In the genomic region with DNA sequence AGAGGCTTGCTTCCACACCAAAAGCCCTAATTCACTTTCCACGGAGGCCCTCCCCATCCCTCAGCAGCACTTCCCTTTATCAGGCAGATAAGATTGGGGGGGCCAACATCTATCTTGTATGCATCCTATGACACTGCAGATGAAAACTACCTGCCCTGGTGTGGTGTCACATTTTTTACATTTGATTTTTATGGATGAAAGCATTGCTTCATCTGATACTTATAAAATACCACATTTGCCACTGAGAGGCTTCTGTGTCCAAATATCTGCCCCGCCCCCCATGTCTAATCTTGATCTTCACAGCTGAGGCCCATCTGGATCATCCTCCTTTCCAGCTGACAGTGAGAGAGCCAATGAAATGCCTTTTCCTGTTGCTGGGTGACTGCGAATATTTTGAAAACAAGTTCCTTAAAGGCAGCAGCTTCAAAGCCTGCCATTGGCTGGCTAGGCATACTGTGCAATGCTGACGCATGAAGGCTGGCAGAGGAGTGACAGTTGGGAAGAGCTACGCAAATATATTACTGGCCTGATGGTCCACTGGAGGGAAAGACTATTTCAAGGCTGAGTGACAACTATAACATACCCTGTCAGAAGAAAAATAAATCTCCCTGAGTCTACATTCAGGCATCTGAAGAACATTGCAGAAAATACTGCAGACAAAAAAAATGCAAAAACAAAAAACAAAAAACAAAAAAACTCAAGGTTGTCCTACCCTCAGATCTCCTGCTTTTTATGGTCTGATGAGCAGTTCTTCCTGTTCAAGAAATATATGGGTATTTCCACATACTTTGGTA, we compare ENCODE assay signal across 8 cellular contexts.
DNase-seq lines count a peak whose midpoint lies in the region; ATAC-seq and TF ChIP-seq lines count a peak whose summit lies in the region.

No MANE protein-coding gene starts in this region.

- H3K9me3 ChIP-seq in left ventricle myocardium inferior (replicated peaks), result no peaks in the 10 kb centered on the region

- no peaks in the 10 kb centered on the region for H3K36me3 ChIP-seq in left ventricle myocardium inferior

- ATAC-seq in HG03095 (IDR thresholded peaks at IDR 0.05; ENCODE audit: unreplicated experiment) (no peak), GM19452 (IDR thresholded peaks at IDR 0.05; ENCODE audit: unreplicated experiment) (no peak), GM18519 (IDR thresholded peaks at IDR 0.05; ENCODE audit: low FRiP score, unreplicated experiment) (no peak)

- TF ChIP-seq CTCF in left ventricle myocardium inferior (IDR thresholded peaks at IDR 0.05; ENCODE audit: borderline replicate concordance), result no peak

- in situ Hi-C loops in Caki2 (cut with HindIII; ENCODE audit: low pct_unique_long_range_greater_than_20kb, low sequenced_read_pairs), result no loop called here

- peak; percentile 83 for DNase-seq in Caki2 (ENCODE audit: low read depth)
- peak; percentile 16 to 19 for DNase-seq in Kasumi-1 (lab: John Stamatoyannopoulos, UW)
- DNase-seq in amniotic stem cell (lab: John Stamatoyannopoulos, UW), result peak; percentile 18
- DNase-seq in left ventricle myocardium inferior, result peak; percentile 67
- peak; percentile 71 for DNase-seq in putamen (ENCODE audit: low spot score)

- peaks cover 41% of the 10 kb centered on the region for H3K4me1 ChIP-seq in left ventricle myocardium inferior

- intact Hi-C loops in left ventricle myocardium inferior (cut with micrococcal nuclease), result loop anchor here (10.0 kb wide), 1 partner anchor 589 kb away; no protein-coding TSS in a partner anchor

- H3K4me3 ChIP-seq in left ventricle myocardium inferior, result no peak overlapping the region

- no peaks in the 10 kb centered on the region for H3K27me3 ChIP-seq in left ventricle myocardium inferior (ENCODE audit: low read depth)

- peak overlapping the region; percentile 63 for H3K27ac ChIP-seq in left ventricle myocardium inferior (replicated peaks)

Comparison
In these comparisons a context has a peak if more than half of its experiments do, and no peak if none do; other contexts are left out.
1. DNase-seq: peak in every context shown above with its lines; median percentile 83 in Caki2; 71 in putamen; 67 in left ventricle myocardium inferior; 18 in amniotic stem cell; 18 in Kasumi-1.